ENCODE assay signal across 7 cellular contexts in genomic region chr13:44197791-44198770, GRCh38.
DNase-seq lines count a peak whose midpoint lies in the region; ATAC-seq lines count a peak whose summit lies in the region.

No MANE protein-coding gene starts in this region.

- intact Hi-C loops in sciatic nerve (cut with DNase I), result no loop called here

- no peak overlapping the region for H3K9ac ChIP-seq in mesenchymal stem cell (ENCODE audit: low read length)

- 95% methylated on average over 1 of the region's 1 CpG for WGBS in mesenchymal stem cell

- no peak overlapping the region for H2AFZ ChIP-seq in mesenchymal stem cell (ENCODE audit: low read depth, low read length)

- H3K4me3 ChIP-seq in mesenchymal stem cell (ENCODE audit: insufficient read depth in 1 of 2, low read depth in 1 of 2, low read length in 2 of 2) (no peak overlapping the region), SJCRH30 (no peak overlapping the region)
- no peak overlapping the region for H3K4me3 ChIP-seq in CD8-positive, alpha-beta memory T cell (ENCODE audit: low read length)

- peaks cover 0 to 2% of the 10 kb centered on the region in 2 donors for H3K27me3 Mint-ChIP-seq in CD8-positive, alpha-beta memory T cell

- H3K36me3 ChIP-seq in mesenchymal stem cell (ENCODE audit: control insufficient read depth in 1 of 2, insufficient read depth in 2 of 2, low read depth in 1 of 2, low read length in 2 of 2), result no peaks in the 10 kb centered on the region
- H3K36me3 ChIP-seq in CD8-positive, alpha-beta memory T cell (ENCODE audit: insufficient read depth, low read length), result no peaks in the 10 kb centered on the region
- H3K36me3 ChIP-seq in SJCRH30, result no peaks in the 10 kb centered on the region

- H3K4me2 ChIP-seq in mesenchymal stem cell (ENCODE audit: low read length, poor library complexity, severe bottlenecking), result no peak overlapping the region

- H3K27ac Mint-ChIP-seq in CD8-positive, alpha-beta memory T cell, result peak overlapping the region in 2 of 8 donors; percentile 6 to 19

- H3K9me3 ChIP-seq in mesenchymal stem cell (ENCODE audit: control insufficient read depth, low read length) (no peaks in the 10 kb centered on the region), SJCRH30 (replicated peaks) (no peaks in the 10 kb centered on the region)
- no peaks in the 10 kb centered on the region for H3K9me3 ChIP-seq in CD8-positive, alpha-beta memory T cell (ENCODE audit: low read length)

- H3K79me1 ChIP-seq in mesenchymal stem cell (replicated peaks; ENCODE audit: low read length, poor library complexity, severe bottlenecking), result no peaks in the 10 kb centered on the region

- H3K27me3 ChIP-seq in mesenchymal stem cell (ENCODE audit: control insufficient read depth in 1 of 2, insufficient read depth in 1 of 2, low read length in 2 of 2), result peaks cover 0 to 4% of the 10 kb centered on the region in 2 experiments
- no peaks in the 10 kb centered on the region for H3K27me3 ChIP-seq in CD8-positive, alpha-beta memory T cell (ENCODE audit: insufficient read depth, low read length, poor library complexity, severe bottlenecking)
- H3K27me3 ChIP-seq in SJCRH30, result no peaks in the 10 kb centered on the region

- CTCF ChIA-PET in CD8-positive, alpha-beta memory T cell (lab: Charles Lee), result no interaction called here

- no peak overlapping the region for H2BK15ac ChIP-seq in mesenchymal stem cell (ENCODE audit: low read depth, poor library complexity, severe bottlenecking)

- H3K4me1 Mint-ChIP-seq in CD8-positive, alpha-beta memory T cell, result peaks cover 9 to 22% (median 15%) of the 10 kb centered on the region in 3 donors

- H2BK120ac ChIP-seq in mesenchymal stem cell (ENCODE audit: low read depth, low read length), result no peak overlapping the region

- H4K8ac ChIP-seq in mesenchymal stem cell (ENCODE audit: low read length), result no peak overlapping the region

- H3K27ac ChIP-seq in mesenchymal stem cell (ENCODE audit: low read length, poor library complexity, severe bottlenecking) (no peak overlapping the region), SJCRH30 (no peak overlapping the region)
- H3K27ac ChIP-seq in CD8-positive, alpha-beta memory T cell (ENCODE audit: low read depth, low read length), result no peak overlapping the region

- no peak overlapping the region for H3K4ac ChIP-seq in mesenchymal stem cell (ENCODE audit: low read depth in 1 of 2, low read length in 2 of 2)

- no peak overlapping the region for H3K18ac ChIP-seq in mesenchymal stem cell (ENCODE audit: low read depth in 1 of 2, low read length in 2 of 2)

- H3K36me3 Mint-ChIP-seq in CD8-positive, alpha-beta memory T cell, result no peaks in the 10 kb centered on the region

- H3K4me1 ChIP-seq in mesenchymal stem cell (ENCODE audit: control insufficient read depth, insufficient read depth, low read depth, low read length) (no peaks in the 10 kb centered on the region), SJCRH30 (no peaks in the 10 kb centered on the region)
- peaks cover 4% of the 10 kb centered on the region for H3K4me1 ChIP-seq in CD8-positive, alpha-beta memory T cell (ENCODE audit: insufficient read depth, low read length)

- POLR2A ChIA-PET in CD8-positive, alpha-beta memory T cell (lab: Charles Lee), result no interaction called here

- no peak overlapping the region for H3K23ac ChIP-seq in mesenchymal stem cell (ENCODE audit: low read length in 2 of 2)

- H3K14ac ChIP-seq in mesenchymal stem cell (ENCODE audit: low read length in 2 of 2), result no peak overlapping the region

- no peak overlapping the region for H2BK12ac ChIP-seq in mesenchymal stem cell (ENCODE audit: low read length in 2 of 2)

- H3K4me3 Mint-ChIP-seq in CD8-positive, alpha-beta memory T cell, result no peak overlapping the region

- no peak overlapping the region for H4K91ac ChIP-seq in mesenchymal stem cell (ENCODE audit: low read length)

- no peak overlapping the region for H2AK5ac ChIP-seq in mesenchymal stem cell (ENCODE audit: low read length, severe bottlenecking)

- H3K9me3 Mint-ChIP-seq in CD8-positive, alpha-beta memory T cell, result no peaks in the 10 kb centered on the region

- peak; percentile 76 for DNase-seq in RPMI7951 (ENCODE audit: low read depth)
- DNase-seq in mesenchymal stem cell, result peak; percentile 51
- no peak for DNase-seq in CD8-positive, alpha-beta memory T cell
- no peak for DNase-seq in sciatic nerve (ENCODE audit: low spot score)
- no peak for DNase-seq in SJCRH30

- ATAC-seq in GM18873 (IDR thresholded peaks at IDR 0.05; ENCODE audit: low FRiP score, unreplicated experiment) (peak; percentile 94), HG02759 (IDR thresholded peaks at IDR 0.05; ENCODE audit: unreplicated experiment) (peak; percentile 95), sciatic nerve (no peak)

- no peak overlapping the region for H2BK5ac ChIP-seq in mesenchymal stem cell (ENCODE audit: low read depth, low read length, poor library complexity, severe bottlenecking)

Comparison
In these comparisons a context has a peak if more than half of its experiments do, and no peak if none do; other contexts are left out.
1. DNase-seq: peak in RPMI7951 (single experiment) and mesenchymal stem cell (single experiment); none in CD8-positive, alpha-beta memory T cell (0 of 5), sciatic nerve (single experiment) and SJCRH30 (0 of 2).